ENCODE assay signal across 12 cellular contexts in genomic region chr2:24831736-24832421, GRCh38. TPM values are rescaled to one million over a fixed set of nuclear protein-coding genes. Genes with fewer than 3 reads are reported as not detected.
DNase-seq lines count a peak whose midpoint lies in the region; ATAC-seq, FAIRE-seq and TF ChIP-seq lines count a peak whose summit lies in the region.
"Had no signal": no experiment of that assay in that cellular context is flagged by ENCODE, and none has a peak within 500 bp of the region (broad histone marks: within the 10 kb centered on the region; RNA-seq: fewer than 3 reads in every experiment).

No MANE protein-coding gene starts in this region.

- DNase-seq in astrocyte of the hippocampus (ENCODE audit: low read depth, low spot score) (peak; percentile 62), kidney (peak; percentile 68), retina (peak; percentile 72), SHP77 treated with DMSO at 0.1 percent for 48 hours (lab: John Stamatoyannopoulos, UW) (no peak), GM19238 (ENCODE audit: insufficient read length, low spot score) (no peak)
- DNase-seq: activated CD4-positive, alpha-beta T cell treated with anti-CD3 and anti-CD28 coated beads, Interleukin-2, amount 50 U/mL, for 4 hours; activated naive CD4-positive, alpha-beta T cell treated with anti-CD3 and anti-CD28 coated beads, Interleukin-2, amount 10 ng/mL, durations not matched to agents 7 days and 5 days; dermis blood vessel endothelial cell; DMS153; mammary epithelial cell had no signal

- no peaks in the 10 kb centered on the region for H3K36me3 ChIP-seq in kidney (ENCODE audit: control insufficient read depth in 1 of 2, insufficient read depth in 2 of 2, low read length in 2 of 2)

- no peak overlapping the region for H3K4me3 ChIP-seq in kidney (ENCODE audit: low read length in 2 of 2)

- ATAC-seq in GM21360 (IDR thresholded peaks at IDR 0.05; ENCODE audit: unreplicated experiment), result no peak

- TF ChIP-seq EP300 in Ishikawa (IDR thresholded peaks at IDR 0.05; ENCODE audit: borderline replicate concordance), result peak; percentile 75

- peaks cover 5 to 6% of the 10 kb centered on the region in 2 donors for H3K4me1 ChIP-seq in kidney (ENCODE audit: control insufficient read depth in 1 of 2, insufficient read depth in 1 of 2, low read depth in 1 of 2, low read length in 2 of 2)

- H3K27ac ChIP-seq in kidney (ENCODE audit: low read depth in 2 of 2, low read length in 2 of 2), result no peak overlapping the region

- no peak for TF ChIP-seq CTCF in kidney (IDR thresholded peaks at IDR 0.05; ENCODE audit: borderline replicate concordance, extremely low read depth, insufficient read depth)

- intact Hi-C loops in kidney (cut with DNase I), result no loop called here

- no peak overlapping the region for H3K9ac ChIP-seq in kidney (ENCODE audit: low read length in 2 of 2)

- TF ChIP-seq RAD21 in Ishikawa (IDR thresholded peaks at IDR 0.05; ENCODE audit: low read depth), result no peak

- FAIRE-seq in kidney (lab: Jason Lieb, UNC), result no peak

- no peaks in the 10 kb centered on the region for H3K9me3 ChIP-seq in kidney (ENCODE audit: control insufficient read depth in 1 of 2, low read length in 2 of 2)

TF ChIP-seq in Ishikawa, 13 proteins besides CTCF, POLR2A, EP300 and RAD21:
- peak; percentile 11; the same call in 1 of the 2 replicates for TF ChIP-seq YY1 (IDR thresholded peaks at IDR 0.05; ENCODE audit: low read depth)
- peak; percentile 95 for TF ChIP-seq TCF12 (IDR thresholded peaks at IDR 0.05; ENCODE audit: low read depth)
- TF ChIP-seq TEAD4 (IDR thresholded peaks at IDR 0.05), result peak; percentile 59
- TF ChIP-seq MAX (IDR thresholded peaks at IDR 0.05), result no peak
- TF ChIP-seq CREB1 (IDR thresholded peaks at IDR 0.05; ENCODE audit: low read depth), result no peak
- peak; percentile 74 for TF ChIP-seq NFIC (IDR thresholded peaks at IDR 0.05)
- no peak for TF ChIP-seq TAF1 (IDR thresholded peaks at IDR 0.05; ENCODE audit: low read depth)
- no peak for TF ChIP-seq ZBTB7A (IDR thresholded peaks at IDR 0.05; ENCODE audit: low read depth)
- peak; percentile 54; the same call in 1 of the 2 replicates for TF ChIP-seq FOXM1 (IDR thresholded peaks at IDR 0.05; ENCODE audit: borderline replicate concordance, low read depth)
- no peak for TF ChIP-seq CEBPB (IDR thresholded peaks at IDR 0.05)
- TF ChIP-seq REST (IDR thresholded peaks at IDR 0.05; ENCODE audit: low read depth), result no peak
- TF ChIP-seq USF1 (IDR thresholded peaks at IDR 0.05), result no peak
- no peak for TF ChIP-seq EGR1 (IDR thresholded peaks at IDR 0.05)

RNA-seq across cellular contexts. Expression of gene CENPO, which starts 38.7 kb away (rescaled TPM):
- total RNA-seq in kidney, result 5.7 TPM
- polyA plus RNA-seq in kidney (ENCODE audit: insufficient read depth, low read depth, low replicate concordance), result 1.5 TPM

RNA-seq across cellular contexts. Expression of gene PTRHD1, which starts 38.7 kb away (rescaled TPM):
- 21.7 TPM for total RNA-seq in kidney
- 56.4 TPM for polyA plus RNA-seq in kidney (ENCODE audit: insufficient read depth, low read depth, low replicate concordance)

Comparison
In these comparisons a context has a peak if more than half of its experiments do, and no peak if none do; other contexts are left out.
1. DNase-seq: peak in astrocyte of the hippocampus (single experiment), kidney (single experiment) and retina (single experiment); none in SHP77 treated with DMSO at 0.1 percent for 48 hours (single experiment) and GM19238 (single experiment).